In the genomic region with DNA sequence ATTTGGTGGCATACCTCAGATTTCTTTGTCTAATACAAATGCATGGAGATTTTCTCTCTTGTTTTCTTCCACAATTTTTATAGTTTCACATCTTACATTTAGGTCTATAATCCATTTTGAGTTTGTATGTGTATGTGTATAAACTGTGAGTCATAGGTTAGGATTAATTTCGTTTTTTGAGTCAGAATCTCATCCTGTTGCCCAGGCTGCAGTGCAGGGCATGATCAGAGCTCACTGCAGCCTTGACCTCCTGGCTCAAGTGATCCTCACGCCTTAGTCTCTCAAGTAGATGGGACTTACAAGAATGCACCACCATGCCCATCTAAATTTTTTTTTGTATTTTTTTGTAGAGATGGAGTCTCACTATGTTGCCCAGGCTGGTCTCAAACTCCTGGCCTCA, we compare ENCODE assay signal across 17 cellular contexts.
DNase-seq lines count a peak whose midpoint lies in the region; ATAC-seq, FAIRE-seq and TF ChIP-seq lines count a peak whose summit lies in the region.
"Had no signal": no experiment of that assay in that cellular context is flagged by ENCODE, and none has a peak within 500 bp of the region (broad histone marks: within the 10 kb centered on the region; RNA-seq: fewer than 3 reads in every experiment).

No MANE protein-coding gene starts in this region.

- no peaks in the 10 kb centered on the region for H3K36me3 Mint-ChIP-seq in activated naive CD8-positive, alpha-beta T cell treated with anti-CD3 and anti-CD28 coated beads, Interleukin-2, amount 50 U/mL, for 24 hours (ENCODE audit: low read depth)
- H3K36me3 Mint-ChIP-seq: CD14-positive monocyte; CD4-positive, alpha-beta memory T cell; IgD-negative memory B cell had no signal

- H3K9me3 Mint-ChIP-seq in activated naive CD8-positive, alpha-beta T cell treated with anti-CD3 and anti-CD28 coated beads, Interleukin-2, amount 50 U/mL, for 24 hours = no peaks in the 10 kb centered on the region
- H3K9me3 Mint-ChIP-seq: H9 had no signal

- H3K27me3 Mint-ChIP-seq in activated naive CD8-positive, alpha-beta T cell treated with anti-CD3 and anti-CD28 coated beads, Interleukin-2, amount 50 U/mL, for 24 hours = peaks cover 9% of the 10 kb centered on the region

- H3K4me3 ChIP-seq in bronchial epithelial cell (ENCODE audit: low read depth, low read length) (no peak overlapping the region), right lobe of liver (no peak overlapping the region)
- H3K4me3 ChIP-seq: BLaER1 had no signal

- H3K36me3 ChIP-seq in bronchial epithelial cell (ENCODE audit: control insufficient read depth, insufficient read depth, low read length) (no peaks in the 10 kb centered on the region), right lobe of liver (no peaks in the 10 kb centered on the region)
- H3K36me3 ChIP-seq: BLaER1 had no signal

- no peaks in the 10 kb centered on the region for H3K9me3 ChIP-seq in right lobe of liver
- H3K9me3 ChIP-seq: BLaER1 had no signal

- ATAC-seq in HG02571 (IDR thresholded peaks at IDR 0.05; ENCODE audit: unreplicated experiment) (no peak), right lobe of liver (no peak)
- no peak for ATAC-seq in activated naive CD8-positive, alpha-beta T cell treated with anti-CD3 and anti-CD28 coated beads, Interleukin-2, amount 50 U/mL, for 24 hours

- 53% methylated on average over 2 of the region's 2 CpGs for WGBS in right lobe of liver (ENCODE audit: insufficient coverage, low coverage, low lambda C conversion rate, missing lambda C conversion rate)

- no peak for FAIRE-seq in bronchial epithelial cell (lab: Jason Lieb, UNC)
- FAIRE-seq: H1 had no signal

- TF ChIP-seq POLR2A in right lobe of liver (IDR thresholded peaks at IDR 0.05) = no peak

- intact Hi-C loops in right lobe of liver (cut with DNase I) = no loop called here

- H3K27ac ChIP-seq in right lobe of liver = no peak overlapping the region
- H3K27ac ChIP-seq: BLaER1 had no signal

- H3K4me1 ChIP-seq in right lobe of liver = no peaks in the 10 kb centered on the region

- H3K27me3 ChIP-seq in bronchial epithelial cell (ENCODE audit: control insufficient read depth, insufficient read depth, low read length) (no peaks in the 10 kb centered on the region), right lobe of liver (no peaks in the 10 kb centered on the region)
- H3K27me3 ChIP-seq: BLaER1 had no signal

- TF ChIP-seq CTCF in bronchial epithelial cell (IDR thresholded peaks at IDR 0.05; ENCODE audit: insufficient read depth, low read length, severe bottlenecking) = no peak
- TF ChIP-seq CTCF in right lobe of liver (IDR thresholded peaks at IDR 0.05) = no peak

- DNase-seq in HCEC 1CT = peak; percentile 56
- DNase-seq in M059J (ENCODE audit: low read depth) = peak; percentile 24
- DNase-seq in bronchial epithelial cell (ENCODE audit: low read depth) = peak; percentile 35
- no peak for DNase-seq in activated naive CD8-positive, alpha-beta T cell treated with anti-CD3 and anti-CD28 coated beads, Interleukin-2, amount 50 U/mL, for 24 hours
- no peak for DNase-seq in NCI-H2196 (lab: John Stamatoyannopoulos, UW; ENCODE audit: unreplicated experiment)
- DNase-seq in right lobe of liver = no peak
- DNase-seq: 8988T; CD4-positive, alpha-beta memory T cell; DMS153; DMS79; GF-D8; H9 had no signal

- no peak overlapping the region for H3K27ac Mint-ChIP-seq in activated naive CD8-positive, alpha-beta T cell treated with anti-CD3 and anti-CD28 coated beads, Interleukin-2, amount 50 U/mL, for 24 hours
- H3K27ac Mint-ChIP-seq: CD14-positive monocyte; CD4-positive, alpha-beta memory T cell; H9 had no signal

- H3K4me1 Mint-ChIP-seq in activated naive CD8-positive, alpha-beta T cell treated with anti-CD3 and anti-CD28 coated beads, Interleukin-2, amount 50 U/mL, for 24 hours = peaks cover 7% of the 10 kb centered on the region
- H3K4me1 Mint-ChIP-seq: CD14-positive monocyte, IgD-negative memory B cell had no signal

- H3K4me3 Mint-ChIP-seq in activated naive CD8-positive, alpha-beta T cell treated with anti-CD3 and anti-CD28 coated beads, Interleukin-2, amount 50 U/mL, for 24 hours = no peak overlapping the region
- H3K4me3 Mint-ChIP-seq: CD14-positive monocyte; CD4-positive, alpha-beta memory T cell; H9; IgD-negative memory B cell had no signal

Comparison
In these comparisons a context has a peak if more than half of its experiments do, and no peak if none do; other contexts are left out.
1. DNase-seq: peak in HCEC 1CT (single experiment), M059J (single experiment) and bronchial epithelial cell (single experiment); none in activated naive CD8-positive, alpha-beta T cell treated with anti-CD3 and anti-CD28 coated beads, Interleukin-2, amount 50 U/mL, for 24 hours (single experiment), NCI-H2196 (single experiment) and right lobe of liver (0 of 3).